30 cellular contexts compared by ENCODE assay signal in genomic region chrX:155544886-155545285, GRCh38.
"Had no signal": no experiment of that assay in that cellular context is flagged by ENCODE, and none has a peak within 500 bp of the region (broad histone marks: within the 10 kb centered on the region; RNA-seq: fewer than 3 reads in every experiment).

No MANE protein-coding gene starts in this region.

- H3K9me3 ChIP-seq: ovary, SK-N-SH, thyroid gland had no signal

- H3K36me3 ChIP-seq: breast epithelium, ovary, thyroid gland had no signal

- H3K9me2 ChIP-seq: SK-N-SH had no signal

- H3K27me3 ChIP-seq: breast epithelium, heart right ventricle, ovary, thyroid gland, upper lobe of left lung, vagina had no signal

- H3K4me1 ChIP-seq: breast epithelium, heart right ventricle, thyroid gland, upper lobe of left lung, vagina had no signal

- H3K9ac ChIP-seq: SK-N-SH had no signal

- DNase-seq: activated CD8-positive, alpha-beta memory T cell treated with anti-CD3 and anti-CD28 coated beads, Interleukin-2, amount 10 ng/mL, durations not matched to agents 7 days and 5 days; activated CD8-positive, alpha-beta T cell treated with anti-CD3 and anti-CD28 coated beads, Interleukin-2, amount 10 ng/mL, durations not matched to agents 7 days and 5 days; activated T-cell treated with anti-CD3 and anti-CD28 coated beads, Interleukin-2, amount 50 U/mL, for 48 hours; anterior cingulate cortex; cerebellar nuclear complex; dorsolateral prefrontal cortex; effector memory CD4-positive, alpha-beta T cell; erythroblast; foreskin melanocyte; heart right ventricle; left colon; midbrain; naive thymus-derived CD4-positive, alpha-beta T cell; ovary; retina; SK-N-SH; small intestine; stimulated activated CD4-positive, alpha-beta T cell treated with anti-CD3 and anti-CD28 coated beads, Interleukin-4, amount 100 ng/mL, for 4 hours; stimulated activated CD8-positive, alpha-beta memory T cell treated with anti-CD3 and anti-CD28 coated beads, Interleukin-4, amount 100 ng/mL, for 48 hours; stimulated activated naive CD8-positive, alpha-beta T cell treated with anti-CD3 and anti-CD28 coated beads, Interleukin-15, amount 100 ng/mL, for 72 hours; SW 1271; T1000; thyroid gland; upper lobe of left lung; WERI-Rb-1 had no signal

- H3K27ac ChIP-seq: breast epithelium, coronary artery, dorsolateral prefrontal cortex, heart right ventricle, ovary, thyroid gland, upper lobe of left lung, vagina, WERI-Rb-1 had no signal

- H3K4me3 ChIP-seq: breast epithelium, coronary artery, dorsolateral prefrontal cortex, heart right ventricle, ovary, thyroid gland, upper lobe of left lung, vagina had no signal

- ATAC-seq: activated CD8-positive, alpha-beta memory T cell treated with anti-CD3 and anti-CD28 coated beads, Interleukin-2, amount 10 ng/mL, durations not matched to agents 7 days and 5 days; activated CD8-positive, alpha-beta T cell treated with anti-CD3 and anti-CD28 coated beads, Interleukin-2, amount 10 ng/mL, durations not matched to agents 7 days and 5 days; heart right ventricle; left colon; naive thymus-derived CD4-positive, alpha-beta T cell; sciatic nerve; stimulated activated memory B cell treated with anti-CD40 and anti-IgM and Interleukin-4, amounts not matched to agents 10 μg/mL and 1 μg/mL and 100 μg/mL, for 72 hours; stimulated activated naive CD8-positive, alpha-beta T cell treated with anti-CD3 and anti-CD28 coated beads, Interleukin-15, amount 100 ng/mL, for 72 hours had no signal

- H3K4me2 ChIP-seq: SK-N-SH had no signal
